Comparison of ENCODE assay signal across 9 cellular contexts in the genomic region with DNA sequence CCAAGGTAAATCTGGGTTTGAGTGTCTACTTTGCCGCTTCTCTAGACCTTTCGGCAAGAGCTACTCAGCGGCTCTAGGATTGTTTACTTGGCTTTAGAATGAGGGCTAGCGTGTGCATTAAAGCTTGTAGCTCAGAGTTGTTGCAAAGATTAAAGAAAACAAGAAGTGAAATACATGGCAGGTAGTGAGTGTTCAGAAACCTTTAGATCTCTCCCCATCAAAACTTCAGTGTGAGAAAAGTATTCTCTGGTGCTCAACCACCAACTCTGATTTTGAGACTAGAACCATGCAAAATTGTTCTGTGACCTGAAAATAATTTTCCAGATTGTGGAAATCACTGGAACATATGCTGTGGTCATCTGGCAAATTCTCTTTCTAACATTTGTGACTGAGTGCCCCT.
DNase-seq lines count a peak whose midpoint lies in the region; ATAC-seq and TF ChIP-seq lines count a peak whose summit lies in the region.
"Had no signal": no experiment of that assay in that cellular context is flagged by ENCODE, and none has a peak within 500 bp of the region (broad histone marks: within the 10 kb centered on the region; RNA-seq: fewer than 3 reads in every experiment).

No MANE protein-coding gene starts in this region.

- 67% methylated on average over 4 of the region's 4 CpGs for WGBS in right lobe of liver (ENCODE audit: insufficient coverage, low coverage, low lambda C conversion rate, missing lambda C conversion rate)

- ATAC-seq in GM19328 (IDR thresholded peaks at IDR 0.05; ENCODE audit: unreplicated experiment) (peak; percentile 56), HG02642 (IDR thresholded peaks at IDR 0.05; ENCODE audit: poor library complexity, unreplicated experiment) (peak; percentile 39), HG03457 (IDR thresholded peaks at IDR 0.05; ENCODE audit: unreplicated experiment) (peak; percentile 36), right lobe of liver (no peak), Right ventricle myocardium superior (ENCODE audit: poor library complexity) (no peak), SK-N-SH treated with all-trans-retinoic acid at 6 μM for 48 hours (no peak)

- no peak overlapping the region for H3K4me3 ChIP-seq in right lobe of liver
- H3K4me3 ChIP-seq: GM23338 had no signal

- H3K9me3 ChIP-seq in right lobe of liver: no peaks in the 10 kb centered on the region

- H3K27me3 ChIP-seq in right lobe of liver: no peaks in the 10 kb centered on the region

- no peaks in the 10 kb centered on the region for H3K4me1 ChIP-seq in right lobe of liver

- H3K36me3 ChIP-seq in right lobe of liver: no peaks in the 10 kb centered on the region

- TF ChIP-seq CTCF in right lobe of liver (IDR thresholded peaks at IDR 0.05): no peak

- TF ChIP-seq POLR2A in right lobe of liver (IDR thresholded peaks at IDR 0.05): no peak

- intact Hi-C loops in right lobe of liver (cut with DNase I): loop anchor here (10.0 kb wide), 1 partner anchor 421 kb away; no protein-coding TSS in a partner anchor
- intact Hi-C loops in Right ventricle myocardium superior (cut with DNase I): loop anchor here (2.0 kb wide), 1 partner anchor 419 kb away; no protein-coding TSS in a partner anchor

- DNase-seq in right lobe of liver (no peak), Right ventricle myocardium superior (no peak)
- DNase-seq in stimulated activated naive CD4-positive, alpha-beta T cell (lab: John Stamatoyannopoulos, UW): no peak
- DNase-seq: Kasumi-1 had no signal

- H3K27ac ChIP-seq in right lobe of liver: no peak overlapping the region

TF ChIP-seq in SK-N-SH treated with all-trans-retinoic acid at 6 μM for 48 hours, 23 proteins besides CTCF, POLR2A, EP300 and RAD21:
- no peak for TF ChIP-seq ZNF8 (CRISPR knock-in tag; IDR thresholded peaks at IDR 0.05)
- TF ChIP-seq CSDC2 (CRISPR knock-in tag; IDR thresholded peaks at IDR 0.05): no peak
- TF ChIP-seq ZC3H10 (CRISPR knock-in tag; IDR thresholded peaks at IDR 0.05): no peak
- no peak for TF ChIP-seq ESRRG (CRISPR knock-in tag; IDR thresholded peaks at IDR 0.05)
- TF ChIP-seq RARB (CRISPR knock-in tag; IDR thresholded peaks at IDR 0.05): no peak
- TF ChIP-seq, protein P1, sequence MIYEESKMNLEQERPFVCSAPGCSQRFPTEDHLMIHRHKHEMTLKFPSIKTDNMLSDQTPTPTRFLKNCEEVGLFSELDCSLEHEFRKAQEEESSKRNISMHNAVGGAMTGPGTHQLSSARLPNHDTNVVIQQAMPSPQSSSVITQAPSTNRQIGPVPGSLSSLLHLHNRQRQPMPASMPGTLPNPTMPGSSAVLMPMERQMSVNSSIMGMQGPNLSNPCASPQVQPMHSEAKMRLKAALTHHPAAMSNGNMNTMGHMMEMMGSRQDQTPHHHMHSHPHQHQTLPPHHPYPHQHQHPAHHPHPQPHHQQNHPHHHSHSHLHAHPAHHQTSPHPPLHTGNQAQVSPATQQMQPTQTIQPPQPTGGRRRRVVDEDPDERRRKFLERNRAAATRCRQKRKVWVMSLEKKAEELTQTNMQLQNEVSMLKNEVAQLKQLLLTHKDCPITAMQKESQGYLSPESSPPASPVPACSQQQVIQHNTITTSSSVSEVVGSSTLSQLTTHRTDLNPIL (CRISPR knock-in tag; IDR thresholded peaks at IDR 0.05; ENCODE audit: low read depth): no peak
- no peak for TF ChIP-seq SNAI2 (CRISPR knock-in tag; IDR thresholded peaks at IDR 0.05)
- no peak for TF ChIP-seq TOX (CRISPR knock-in tag; IDR thresholded peaks at IDR 0.05; ENCODE audit: borderline replicate concordance)
- TF ChIP-seq TCF4 (CRISPR knock-in tag; IDR thresholded peaks at IDR 0.05; ENCODE audit: borderline replicate concordance): no peak
TF ChIP-seq in SK-N-SH treated with all-trans-retinoic acid at 6 μM for 48 hours: peak in this region for 0.

Comparison
In these comparisons a context has a peak if more than half of its experiments do, and no peak if none do; other contexts are left out.
1. ATAC-seq: peak in GM19328 (single experiment), HG02642 (single experiment) and HG03457 (single experiment); none in right lobe of liver (0 of 4), Right ventricle myocardium superior (single experiment) and SK-N-SH treated with all-trans-retinoic acid at 6 μM for 48 hours (single experiment).